In genomic region chr3:42446111-42447050, GRCh38 we compare ENCODE assay signal across 20 cellular contexts. TPM values are rescaled to one million over a fixed set of nuclear protein-coding genes. Genes with fewer than 3 reads are reported as not detected.
DNase-seq lines count a peak whose midpoint lies in the region; ATAC-seq, FAIRE-seq and TF ChIP-seq lines count a peak whose summit lies in the region.
"Had no signal": no experiment of that assay in that cellular context is flagged by ENCODE, and none has a peak within 500 bp of the region (broad histone marks: within the 10 kb centered on the region; RNA-seq: fewer than 3 reads in every experiment).

No MANE protein-coding gene starts in this region.

- H3K4me3 ChIP-seq in H1 (ENCODE audit: extremely low read depth in 1 of 4, insufficient read depth in 2 of 4, low read depth in 3 of 4, low read length in 4 of 4) = no peak overlapping the region; a peak in 1 of 8 replicates
- H3K4me3 ChIP-seq: BLaER1 had no signal

- H3K9me3 ChIP-seq in H9 (ENCODE audit: control insufficient read depth, low read depth, low read length) = no peaks in the 10 kb centered on the region
- H3K9me3 ChIP-seq in H1 (ENCODE audit: insufficient read depth in 2 of 2, low read depth in 1 of 2, low read length in 1 of 2) = peaks cover 0 to 3% of the 10 kb centered on the region in 2 experiments; a peak in 1 of 4 replicates
- H3K9me3 ChIP-seq: BLaER1 had no signal

- H3K27ac Mint-ChIP-seq in H9 = peak overlapping the region in 2 of 3 experiments; percentile 24 to 44; a peak in 1 of 7 replicates
- H3K27ac Mint-ChIP-seq in osteocyte (ENCODE audit: unreplicated experiment) = no peak overlapping the region
- H3K27ac Mint-ChIP-seq: CD14-positive monocyte; CD4-positive, alpha-beta memory T cell; IgD-negative memory B cell had no signal

- H4K8ac ChIP-seq in H9 (replicated peaks; ENCODE audit: insufficient read length, low read depth, low read length) (no peak overlapping the region), H1 (ENCODE audit: extremely low read depth, insufficient read depth, low read length) (no peak overlapping the region)

- H3K4me2 ChIP-seq in H9 (ENCODE audit: insufficient read depth, insufficient read length, low read length) = no peak overlapping the region
- H3K4me2 ChIP-seq in H1 (ENCODE audit: insufficient read depth in 1 of 2, low read depth in 2 of 2, low read length in 2 of 2) = no peak overlapping the region
- H3K4me2 ChIP-seq: BLaER1 had no signal

- H4K91ac ChIP-seq in H9 (ENCODE audit: insufficient read length, low read depth, low read length) (no peak overlapping the region), H1 (replicated peaks; ENCODE audit: insufficient read length, low read length) (peak overlapping the region; percentile 1)

- TF ChIP-seq RAD21 in H1 (IDR thresholded peaks at IDR 0.05 in 1 of 2, conservative IDR thresholded peaks at IDR 0.05 in 1 of 2; ENCODE audit: low read depth in 2 of 2, low read length in 2 of 2) = no peak

- H3K4me3 Mint-ChIP-seq in H9 = no peak overlapping the region
- H3K4me3 Mint-ChIP-seq in osteocyte (ENCODE audit: unreplicated experiment) = no peak overlapping the region
- H3K4me3 Mint-ChIP-seq: CD14-positive monocyte; CD4-positive, alpha-beta memory T cell; IgD-negative memory B cell had no signal

- H2AK5ac ChIP-seq in H9 (ENCODE audit: insufficient read length, low read length) (no peak overlapping the region), H1 (ENCODE audit: low read depth, low read length) (no peak overlapping the region)

- H3K79me2 ChIP-seq in H9 (ENCODE audit: insufficient read depth, low read length) = no peaks in the 10 kb centered on the region
- 0 out of 4 replicates have a peak, but pooled peaks cover 0 to 3% of the 10 kb centered on the region in 2 experiments for H3K79me2 ChIP-seq in H1 (ENCODE audit: control insufficient read depth in 1 of 2, insufficient read depth in 2 of 2, low read length in 2 of 2)

- no peak overlapping the region for H2BK5ac ChIP-seq in H9 (ENCODE audit: insufficient read length, low read length)
- peak overlapping the region; percentile 8; the same call in 1 of the 2 replicates for H2BK5ac ChIP-seq in H1 (ENCODE audit: low read depth, low read length)

- H3K9me3 Mint-ChIP-seq in H9 = no peaks in the 10 kb centered on the region; a peak in 1 of 5 replicates
- no peaks in the 10 kb centered on the region for H3K9me3 Mint-ChIP-seq in osteocyte (ENCODE audit: unreplicated experiment)
- H3K9me3 Mint-ChIP-seq: CD14-positive monocyte; CD4-positive, alpha-beta memory T cell; IgD-negative memory B cell had no signal

- CTCF ChIA-PET in H1 (lab: Charles Lee; ENCODE audit: partially characterized antibody) = interaction anchor here (0.6 to 1.7 kb wide), 4 partner anchors 18 to 259 kb away, joined by 3 to 5 read pairs (median 3); no protein-coding TSS in a partner anchor

- no peak for TF ChIP-seq POLR2A in H1 (IDR thresholded peaks at IDR 0.05; ENCODE audit: control extremely low read depth in 1 of 2, low read depth in 2 of 2, low read length in 2 of 2)

- TF ChIP-seq CTCF in H9 (conservative IDR thresholded peaks at IDR 0.05) = no peak
- TF ChIP-seq CTCF in H1 (IDR thresholded peaks at IDR 0.05; ENCODE audit: control extremely low read depth in 1 of 3, insufficient read depth in 1 of 3, low read depth in 1 of 3, low read length in 3 of 3) = no peak
- no peak for TF ChIP-seq CTCF in osteocyte (IDR thresholded peaks at IDR 0.05)

- H4K5ac ChIP-seq in H9 (ENCODE audit: insufficient read length, low read depth, low read length) = no peak overlapping the region
- H4K5ac ChIP-seq in H1 (ENCODE audit: insufficient read length, low read depth, low read length) = no peak overlapping the region

- H2BK120ac ChIP-seq in H9 (ENCODE audit: low read depth, low read length, poor library complexity, severe bottlenecking) (no peak overlapping the region), H1 (replicated peaks; ENCODE audit: low read depth, low read length) (no peak overlapping the region)

- H3K18ac ChIP-seq in H9 (ENCODE audit: insufficient read length, low read depth, low read length) = no peak overlapping the region
- H3K18ac ChIP-seq in H1 (ENCODE audit: extremely low read depth, low read length) = no peak overlapping the region

- H3K14ac ChIP-seq in H9 (ENCODE audit: insufficient read depth, low read length) (no peak overlapping the region), H1 (ENCODE audit: insufficient read length) (no peak overlapping the region)

- no peak for TF ChIP-seq EP300 in H1 (IDR thresholded peaks at IDR 0.05; ENCODE audit: borderline replicate concordance in 1 of 2, low read depth in 2 of 2, low read length in 2 of 2)

- peaks cover 8% of the 10 kb centered on the region for H3K27me3 Mint-ChIP-seq in H9 (ENCODE audit: low read depth)
- H3K27me3 Mint-ChIP-seq in osteocyte (ENCODE audit: unreplicated experiment) = peaks cover 26% of the 10 kb centered on the region

- no CpG with 5 or more reads among the region's 4 CpGs for WGBS in H9 (ENCODE audit: extremely low coverage, insufficient read length, low lambda C conversion rate)
- WGBS in H1 (ENCODE audit: extremely low coverage in 1 of 2, insufficient coverage in 1 of 2, insufficient read length in 1 of 2, insufficient replicate concordance in 2 of 2, low coverage in 1 of 2, low lambda C conversion rate in 2 of 2, missing lambda C conversion rate in 1 of 2), 2 experiments = 84% methylated on average over 4 of the region's 4 CpGs; no CpG with 5 or more reads in 1 of the 2 experiments

- H2BK12ac ChIP-seq in H9 (ENCODE audit: insufficient read length, low read depth, low read length) (no peak overlapping the region), H1 (ENCODE audit: low read depth, low read length) (no peak overlapping the region)

- H2BK20ac ChIP-seq in H9 (ENCODE audit: low read depth, low read length, poor library complexity, severe bottlenecking) (no peak overlapping the region), H1 (ENCODE audit: low read length) (peak overlapping the region; percentile 97)

- H3K56ac ChIP-seq in H9 (ENCODE audit: insufficient read length, low read depth, low read length) (no peak overlapping the region), H1 (replicated peaks; ENCODE audit: insufficient read length, low read depth, low read length) (no peak overlapping the region)

- no peak for DNase-seq in H9
- no peak for DNase-seq in H1 (ENCODE audit: low read depth in 1 of 2, low spot score in 2 of 2)
- DNase-seq in left lobe of liver (ENCODE audit: low spot score) = no peak
- peak; percentile 19 for DNase-seq in osteocyte (ENCODE audit: extremely low spot score, unreplicated experiment)
- no peak for DNase-seq in HCEC 1CT
- no peak for DNase-seq in activated CD4-positive, alpha-beta T cell treated with anti-CD3 and anti-CD28 coated beads for 1 hour
- DNase-seq: 8988T; CD4-positive, alpha-beta memory T cell; DMS153; DMS79; GDM1; KBM-7 had no signal

- H3K4ac ChIP-seq in H9 (ENCODE audit: low read depth, low read length) = no peak overlapping the region
- H3K4ac ChIP-seq in H1 (replicated peaks; ENCODE audit: insufficient read length, low read depth, low read length) = no peak overlapping the region

- POLR2A ChIA-PET in H1 (lab: Charles Lee; ENCODE audit: partially characterized antibody) = no interaction called here

- FAIRE-seq in H1 (lab: Jason Lieb, UNC) = no peak
- FAIRE-seq: GM12892, H54 had no signal

- H3K27ac ChIP-seq in H9 (ENCODE audit: insufficient read length, low read depth, low read length) (no peak overlapping the region), H1 (ENCODE audit: low read depth, low read length) (no peak overlapping the region)
- H3K27ac ChIP-seq: BLaER1 had no signal

- H3K36me3 ChIP-seq in H1 (ENCODE audit: control insufficient read depth in 2 of 4, insufficient read depth in 4 of 4, low read length in 3 of 4) = no peaks in the 10 kb centered on the region
- H3K36me3 ChIP-seq: BLaER1 had no signal

- H4K20me1 ChIP-seq in H9 (ENCODE audit: control insufficient read depth, insufficient read depth, insufficient read length) (no peaks in the 10 kb centered on the region), H1 (replicated peaks in 1 of 2; ENCODE audit: control insufficient read depth in 1 of 2, insufficient read depth in 2 of 2, low read length in 2 of 2) (no peaks in the 10 kb centered on the region)
- H4K20me1 ChIP-seq: BLaER1 had no signal

- H3K4me1 ChIP-seq in H9 (ENCODE audit: insufficient read depth, low read length) (peaks cover 9% of the 10 kb centered on the region), H1 (replicated peaks in 1 of 4; ENCODE audit: control insufficient read depth in 3 of 4, insufficient read depth in 4 of 4, low read length in 3 of 4) (peaks cover 4 to 20% (median 13%) of the 10 kb centered on the region in 4 experiments; a peak in 6 of 7 replicates)
- H3K4me1 ChIP-seq: BLaER1 had no signal

- peaks cover 47 to 50% of the 10 kb centered on the region in 2 experiments for H3K4me1 Mint-ChIP-seq in H9
- peaks cover 3% of the 10 kb centered on the region for H3K4me1 Mint-ChIP-seq in osteocyte (ENCODE audit: unreplicated experiment)
- H3K4me1 Mint-ChIP-seq: CD4-positive, alpha-beta memory T cell had no signal

- H2AFZ ChIP-seq in H9 (ENCODE audit: low read length) (no peak overlapping the region), H1 (ENCODE audit: low read length) (no peak overlapping the region)

- no peaks in the 10 kb centered on the region for H3K36me3 Mint-ChIP-seq in H9 (ENCODE audit: insufficient read depth in 1 of 3, low read depth in 3 of 3)
- H3K36me3 Mint-ChIP-seq in osteocyte (ENCODE audit: unreplicated experiment) = no peaks in the 10 kb centered on the region
- H3K36me3 Mint-ChIP-seq: CD14-positive monocyte; CD4-positive, alpha-beta memory T cell had no signal

- H3K23me2 ChIP-seq in H9 (ENCODE audit: insufficient read length, low read depth, low read length, poor library complexity, severe bottlenecking) (no peaks in the 10 kb centered on the region), H1 (ENCODE audit: low read depth, low read length) (no peaks in the 10 kb centered on the region)

- H3K9ac ChIP-seq in H9 (ENCODE audit: extremely low read depth, insufficient read length, low read length) (no peak overlapping the region), H1 (replicated peaks in 1 of 4; ENCODE audit: extremely low read depth in 1 of 4, low read depth in 3 of 4, low read length in 3 of 4) (no peak overlapping the region)
- H3K9ac ChIP-seq: BLaER1 had no signal

- no peaks in the 10 kb centered on the region for H3K27me3 ChIP-seq in H9 (ENCODE audit: insufficient read depth, low read length)
- H3K27me3 ChIP-seq in H1 (replicated peaks in 1 of 4; ENCODE audit: control insufficient read depth in 3 of 4, extremely low read depth in 1 of 4, insufficient read depth in 3 of 4, low read length in 3 of 4) = no peaks in the 10 kb centered on the region
- H3K27me3 ChIP-seq: BLaER1 had no signal

- ATAC-seq in left lobe of liver (peak; percentile 40), HG02678 (IDR thresholded peaks at IDR 0.05; ENCODE audit: unreplicated experiment) (no peak)

- H2BK15ac ChIP-seq in H9 (ENCODE audit: low read depth, low read length) = no peak overlapping the region
- no peak overlapping the region for H2BK15ac ChIP-seq in H1 (ENCODE audit: low read length)

- no peak overlapping the region for H3T11ph ChIP-seq in H9 (ENCODE audit: low read length)

- H3K79me1 ChIP-seq in H9 (ENCODE audit: insufficient read depth, low read depth, low read length, poor library complexity, severe bottlenecking) (no peaks in the 10 kb centered on the region), H1 (ENCODE audit: low read depth, low read length) (no peaks in the 10 kb centered on the region)

- no peak overlapping the region for H3K23ac ChIP-seq in H9 (ENCODE audit: insufficient read length, low read depth, low read length)
- H3K23ac ChIP-seq in H1 (ENCODE audit: insufficient read length) = no peak overlapping the region

RNA-seq across cellular contexts. Expression of gene LYZL4, which starts 36.0 kb away (rescaled TPM):
- total RNA-seq in H9 (2021) (not detected in 2 replicates), left lobe of liver (not detected), osteocyte (not detected in 2 replicates)
- not detected in 2 replicates for total RNA-seq in H1 (2021; fragmentation: NEBNext Ultra II Directional; extraction: Animal tissue kit (Norgen Biotek cat#: 25700))
- not detected in 2 replicates for polyA plus RNA-seq in H1 (2011; rRNA removed)
- not detected for polyA plus RNA-seq in H1 (2011; cell fraction: cytosol; rRNA removed)
- not detected for polyA plus RNA-seq in H1 (2011; cell fraction: nucleus; rRNA removed)
- not detected in 4 replicates for polyA plus RNA-seq in H1 (2012, experiment 1 of 2)
- polyA plus RNA-seq in H1 (2012, experiment 2 of 2) = not detected
- not detected for polyA plus RNA-seq in H1 (2013, experiment 1 of 2)
- not detected for polyA plus RNA-seq in H1 (2013, experiment 2 of 2)
- polyA minus RNA-seq in H1 (2011; rRNA and poly(A)+ RNA removed) = not detected in 2 replicates
- not detected for polyA minus RNA-seq in H1 (2011; cell fraction: cytosol; rRNA and poly(A)+ RNA removed)
- polyA minus RNA-seq in H1 (2011; cell fraction: nucleus; rRNA and poly(A)+ RNA removed) = not detected
- total RNA-seq: A673; CD4-positive, alpha-beta memory T cell had no signal
- polyA plus RNA-seq: AG04450; CD14-positive monocyte; CD4-positive, alpha-beta memory T cell; IgD-negative memory B cell had no signal

RNA-seq across cellular contexts. Expression of gene VIPR1, which starts 56.1 kb away (rescaled TPM):
- total RNA-seq in H9 (2021) = 6.3 and 6.5 TPM in 2 replicates
- total RNA-seq in H1 (2021; fragmentation: NEBNext Ultra II Directional; extraction: Animal tissue kit (Norgen Biotek cat#: 25700)) = 10.1 and 11.3 TPM in 2 replicates
- polyA plus RNA-seq in H1 (2011; rRNA removed) = 7.8 and 11.1 TPM in 2 replicates
- 8.5 TPM for polyA plus RNA-seq in H1 (2011; cell fraction: cytosol; rRNA removed)
- polyA plus RNA-seq in H1 (2011; cell fraction: nucleus; rRNA removed) = 44.7 TPM
- polyA plus RNA-seq in H1 (2012, experiment 1 of 2) = 8.8 to 11.3 TPM (median 9.7 TPM) in 4 replicates
- 7.9 TPM for polyA plus RNA-seq in H1 (2012, experiment 2 of 2)
- polyA plus RNA-seq in H1 (2013, experiment 1 of 2) = 6.8 TPM
- 6.5 TPM for polyA plus RNA-seq in H1 (2013, experiment 2 of 2)
- 9.8 and 15.7 TPM in 2 replicates for polyA minus RNA-seq in H1 (2011; rRNA and poly(A)+ RNA removed)
- polyA minus RNA-seq in H1 (2011; cell fraction: cytosol; rRNA and poly(A)+ RNA removed) = 21.9 TPM
- polyA minus RNA-seq in H1 (2011; cell fraction: nucleus; rRNA and poly(A)+ RNA removed) = 21.9 TPM
- total RNA-seq in left lobe of liver = 27.0 TPM
- 8.9 and 9.2 TPM in 2 replicates for total RNA-seq in osteocyte
- polyA plus RNA-seq: AG04450 had no signal
